Comparison of ENCODE assay signal across 34 cellular contexts in genomic region chrX:26138043-26138442, GRCh38. TPM values are rescaled to one million over a fixed set of nuclear protein-coding genes. Genes with fewer than 3 reads are reported as not detected.
"Had no signal": no experiment of that assay in that cellular context is flagged by ENCODE, and none has a peak within 500 bp of the region (broad histone marks: within the 10 kb centered on the region; RNA-seq: fewer than 3 reads in every experiment).

MAGEB18 (plus strand) TSS chrX:26138343; CDS start chrX:26138986, 643 bp downstream.

- H3K4me1 ChIP-seq: left lung, lower lobe of right lung, neural progenitor cell, parathyroid adenoma, right atrium auricular region, right lobe of liver, stomach, testis, thyroid gland, upper lobe of right lung had no signal

- H3K9ac ChIP-seq: neural progenitor cell, parathyroid adenoma had no signal

- H3K36me3 Mint-ChIP-seq: immature natural killer cell; naive thymus-derived CD8-positive, alpha-beta T cell; neural progenitor cell; stimulated activated naive B cell treated with anti-CD40 and anti-IgM and Interleukin-4, amounts not matched to agents 10 μg/mL and 1 μg/mL and 100 μg/mL, for 72 hours had no signal

- H3K4me2 ChIP-seq: neural progenitor cell, smooth muscle cell had no signal

- H3K79me2 ChIP-seq: parathyroid adenoma had no signal

- H3K4me3 Mint-ChIP-seq: immature natural killer cell; naive thymus-derived CD8-positive, alpha-beta T cell; nephron; neural progenitor cell; stimulated activated naive B cell treated with anti-CD40 and anti-IgM and Interleukin-4, amounts not matched to agents 10 μg/mL and 1 μg/mL and 100 μg/mL, for 72 hours had no signal

- ATAC-seq: left colon; left lung; lower lobe of right lung; naive thymus-derived CD8-positive, alpha-beta T cell; right lobe of liver; stimulated activated naive B cell treated with anti-CD40 and anti-IgM and Interleukin-4, amounts not matched to agents 10 μg/mL and 1 μg/mL and 100 μg/mL, for 72 hours; stimulated activated naive CD8-positive, alpha-beta T cell treated with anti-CD3 and anti-CD28 coated beads, Interleukin-15, Interleukin-2, amounts not matched to agents 100 U/mL and 50 U/mL, for 24 hours; upper lobe of right lung had no signal

- DNase-seq: immature natural killer cell; kidney; left colon; left lung; lower lobe of right lung; mammary epithelial cell; mesenchymal stem cell; naive thymus-derived CD8-positive, alpha-beta T cell; occipital lobe; right lobe of liver; stimulated activated CD4-positive, alpha-beta T cell treated with anti-CD3 and anti-CD28 coated beads, Interleukin-1b, Interleukin-23, amount 100 ng/mL, for 48 hours; stimulated activated CD4-positive, alpha-beta T cell treated with anti-CD3 and anti-CD28 coated beads, Interleukin-2, amount 100 ng/mL, for 48 hours; stimulated activated CD4-positive, alpha-beta T cell treated with anti-CD3 and anti-CD28 coated beads, Interleukin-4, amount 100 ng/mL, for 4 hours; stimulated activated CD8-positive, alpha-beta memory T cell treated with anti-CD3 and anti-CD28 coated beads, Interleukin-4, amount 100 ng/mL, for 48 hours; stimulated activated naive B cell treated with anti-CD40 and anti-IgM and Interleukin-4, amounts not matched to agents 10 μg/mL and 1 μg/mL and 100 μg/mL, for 72 hours; stimulated activated naive CD8-positive, alpha-beta T cell treated with anti-CD3 and anti-CD28 coated beads, Interleukin-15, Interleukin-2, amounts not matched to agents 100 U/mL and 50 U/mL, for 24 hours; stomach; testis; thyroid gland; trophoblast cell; upper lobe of right lung had no signal

- H2AFZ ChIP-seq: neural progenitor cell, parathyroid adenoma had no signal

- H3K9me3 ChIP-seq: left lung, lower lobe of right lung, neutrophil, right atrium auricular region, right lobe of liver, stomach, testis, thyroid gland, upper lobe of right lung had no signal

- H3K36me3 ChIP-seq: left lung, lower lobe of right lung, neural progenitor cell, neutrophil, right atrium auricular region, right lobe of liver, stomach, thyroid gland, upper lobe of right lung had no signal

- H3K4me1 Mint-ChIP-seq: immature natural killer cell; naive thymus-derived CD8-positive, alpha-beta T cell; nephron; neural progenitor cell; stimulated activated naive B cell treated with anti-CD40 and anti-IgM and Interleukin-4, amounts not matched to agents 10 μg/mL and 1 μg/mL and 100 μg/mL, for 72 hours had no signal

- H3K27me3 ChIP-seq: left lung, neural progenitor cell, neutrophil, right atrium auricular region, right lobe of liver, stomach, testis, thyroid gland, upper lobe of right lung had no signal

- H3K27ac Mint-ChIP-seq: immature natural killer cell; naive thymus-derived CD8-positive, alpha-beta T cell; nephron; neural progenitor cell; stimulated activated naive B cell treated with anti-CD40 and anti-IgM and Interleukin-4, amounts not matched to agents 10 μg/mL and 1 μg/mL and 100 μg/mL, for 72 hours had no signal

- H3K27me3 Mint-ChIP-seq: naive thymus-derived CD8-positive, alpha-beta T cell; stimulated activated naive B cell treated with anti-CD40 and anti-IgM and Interleukin-4, amounts not matched to agents 10 μg/mL and 1 μg/mL and 100 μg/mL, for 72 hours had no signal

- H3K4me3 ChIP-seq: left lung, lower lobe of right lung, neural progenitor cell, right atrium auricular region, right lobe of liver, smooth muscle cell, stomach, testis, thyroid gland, upper lobe of right lung had no signal

- H3K27ac ChIP-seq: left lung, lower lobe of right lung, neural progenitor cell, neutrophil, parathyroid adenoma, right atrium auricular region, right lobe of liver, stomach, testis, thyroid gland, upper lobe of right lung had no signal

RNA-seq across cellular contexts. Expression of gene MAGEB18, which starts in this region (rescaled TPM):
- total RNA-seq: kidney; left colon; left lung; liver; lower lobe of right lung; mammary epithelial cell; mucosa of gallbladder; naive thymus-derived CD8-positive, alpha-beta T cell; occipital lobe; osteocyte; posterior vena cava; pulmonary artery endothelial cell; renal cortical epithelial cell; right atrium auricular region; right lobe of liver; skeletal muscle tissue; smooth muscle cell; stomach; thyroid gland; upper lobe of right lung had no signal
- polyA plus RNA-seq: immature natural killer cell; liver; mammary epithelial cell; naive thymus-derived CD8-positive, alpha-beta T cell; smooth muscle cell; stomach had no signal
